ENCODE assay signal across 31 cellular contexts in the genomic region with DNA sequence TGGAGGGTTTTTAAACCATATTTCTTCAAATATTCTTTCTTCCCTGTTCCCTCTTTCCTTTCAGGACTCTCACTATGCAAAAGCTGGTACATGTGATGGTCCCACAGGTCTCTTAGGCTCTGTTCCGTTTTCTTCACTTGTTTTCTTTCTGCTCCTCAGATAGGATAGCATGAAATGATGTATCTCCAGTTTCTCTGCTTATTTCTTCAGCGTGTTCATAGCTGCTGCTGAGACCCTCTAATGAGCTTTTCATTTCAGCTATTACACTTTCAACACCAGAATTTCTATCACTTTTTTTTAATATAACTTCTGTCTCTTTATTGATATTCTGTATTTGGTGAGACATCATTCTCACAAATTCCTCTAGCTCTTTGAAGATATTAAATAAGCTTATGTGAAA.
A peak's percentile ranks its signal among the peaks of the same experiment; 100 is the strongest.
DNase-seq lines count a peak whose midpoint lies in the region; ATAC-seq, FAIRE-seq and TF ChIP-seq lines count a peak whose summit lies in the region.
"Had no signal": no experiment of that assay in that cellular context is flagged by ENCODE, and none has a peak within 500 bp of the region (broad histone marks: within the 10 kb centered on the region; RNA-seq: fewer than 3 reads in every experiment).

No MANE protein-coding gene starts in this region.

- H3K27me3 ChIP-seq in HepG2 (ENCODE audit: control insufficient read depth in 1 of 2, insufficient read depth in 2 of 2, low read length in 2 of 2) (peaks cover under 1 to 33% of the 10 kb centered on the region in 2 experiments), right lobe of liver (no peaks in the 10 kb centered on the region)
- H3K27me3 ChIP-seq: BE2C, BLaER1 had no signal

- TF ChIP-seq RAD21 in HepG2 (CRISPR knock-in tag; IDR thresholded peaks at IDR 0.05): no peak
- TF ChIP-seq RAD21 in A549 (conservative IDR thresholded peaks at IDR 0.05 in 1 of 2, IDR thresholded peaks at IDR 0.05 in 1 of 2): no peak

- no peaks in the 10 kb centered on the region for H4K20me1 ChIP-seq in HepG2 (ENCODE audit: insufficient read depth, low read length)
- H4K20me1 ChIP-seq: BLaER1; BLaER1 treated with 17β-estradiol and CSF1 and Interleukin-3, amounts not matched to agents 10 nM and 100 nM had no signal

- no peaks in the 10 kb centered on the region for H3K36me3 ChIP-seq in HepG2 (replicated peaks in 1 of 2; ENCODE audit: control insufficient read depth in 1 of 2, insufficient read depth in 2 of 2, low read length in 2 of 2)
- no peaks in the 10 kb centered on the region for H3K36me3 ChIP-seq in right lobe of liver
- H3K36me3 ChIP-seq: BE2C; BLaER1 treated with 17β-estradiol and CSF1 and Interleukin-3, amounts not matched to agents 10 nM and 100 nM had no signal

- H3K9me3 ChIP-seq in HepG2 (ENCODE audit: low read length) (no peaks in the 10 kb centered on the region), right lobe of liver (no peaks in the 10 kb centered on the region), A549 (peaks cover 5% of the 10 kb centered on the region; the same call in 2 of the 3 replicates)
- H3K9me3 ChIP-seq: BE2C, Caco-2 had no signal

- H3K4me3 ChIP-seq in HepG2 (replicated peaks in 1 of 3; ENCODE audit: insufficient read depth in 1 of 3, low read depth in 2 of 3, low read length in 3 of 3): no peak overlapping the region
- no peak overlapping the region for H3K4me3 ChIP-seq in right lobe of liver
- H3K4me3 ChIP-seq in A549: no peak overlapping the region
- H3K4me3 ChIP-seq: BLaER1; BLaER1 treated with 17β-estradiol and CSF1 and Interleukin-3, amounts not matched to agents 10 nM and 100 nM had no signal

- H3K4me2 ChIP-seq in HepG2 (ENCODE audit: low read depth, low read length) (no peak overlapping the region), A549 (no peak overlapping the region)
- H3K4me2 ChIP-seq: BLaER1; BLaER1 treated with 17β-estradiol and CSF1 and Interleukin-3, amounts not matched to agents 10 nM and 100 nM had no signal

- no peak overlapping the region for H3K9ac ChIP-seq in HepG2 (ENCODE audit: insufficient read depth, low read depth, low read length)
- H3K9ac ChIP-seq: BLaER1; BLaER1 treated with 17β-estradiol and CSF1 and Interleukin-3, amounts not matched to agents 10 nM and 100 nM had no signal

- ATAC-seq in HepG2 (no peak), right lobe of liver (no peak), A549 (no peak), HG02870 (IDR thresholded peaks at IDR 0.05; ENCODE audit: unreplicated experiment) (no peak)
- ATAC-seq: CD8-positive, alpha-beta T cell had no signal

- intact Hi-C loops in HepG2 (cut with micrococcal nuclease; ENCODE audit: unreplicated experiment): no loop called here
- intact Hi-C loops in right lobe of liver (cut with DNase I): no loop called here

- DNase-seq in HepG2 (ENCODE audit: low spot score) (no peak), right lobe of liver (no peak), A549 (ENCODE audit: low read depth in 1 of 2, low spot score in 1 of 2) (no peak), D721Med (ENCODE audit: insufficient read length, low spot score) (no peak), HuH-7.5 (ENCODE audit: low spot score) (no peak)
- DNase-seq: 8988T; ACHN; AML-193; BE2C; C1 segment of cervical spinal cord; Caco-2; Calu3; CD4-positive, alpha-beta memory T cell; CD4-positive, alpha-beta T cell; CD4-positive, CD25-positive, alpha-beta regulatory T cell; CD8-positive, alpha-beta memory T cell; CD8-positive, alpha-beta T cell; COR-L47; DMS 273 treated with DMSO at 0.1 percent for 48 hours; DMS153; DMS53; DMS79; DMS79 treated with DMSO at 0.1 percent for 48 hours; DND-41; EL had no signal

- CTCF ChIA-PET in HepG2 (lab: Yijun Ruan, JAX; ENCODE audit: low intra/inter-chr PET ratio, low total read pairs): no interaction called here
- CTCF ChIA-PET in A549 (lab: Yijun Ruan, JAX): no interaction called here

- H3K4me1 ChIP-seq in HepG2 (ENCODE audit: insufficient read depth, low read length): no peaks in the 10 kb centered on the region; the same call in 1 of the 2 replicates
- no peaks in the 10 kb centered on the region for H3K4me1 ChIP-seq in right lobe of liver
- no peaks in the 10 kb centered on the region for H3K4me1 ChIP-seq in A549
- H3K4me1 ChIP-seq: BE2C, Caco-2 had no signal

- H3K27ac ChIP-seq in HepG2 (ENCODE audit: extremely low read length, insufficient read depth, low read length): no peak overlapping the region
- H3K27ac ChIP-seq in right lobe of liver: no peak overlapping the region
- no peak overlapping the region for H3K27ac ChIP-seq in A549
- H3K27ac ChIP-seq: 22Rv1; BLaER1; BLaER1 treated with 17β-estradiol and CSF1 and Interleukin-3, amounts not matched to agents 10 nM and 100 nM; C4-2B had no signal

- in situ Hi-C loops in HepG2 (cut with HindIII; ENCODE audit: extremely low pct_ligation_motif_present, low pct_unique_long_range_greater_than_20kb): no loop called here

- TF ChIP-seq POLR2A in HepG2 (IDR thresholded peaks at IDR 0.05; ENCODE audit: insufficient read depth in 1 of 2, low read depth in 2 of 2, low read length in 2 of 2): no peak
- TF ChIP-seq POLR2A in right lobe of liver (IDR thresholded peaks at IDR 0.05): no peak
- TF ChIP-seq POLR2A in A549 (IDR thresholded peaks at IDR 0.05; ENCODE audit: low read length): no peak

- FAIRE-seq in HepG2 (lab: Jason Lieb, UNC) (no peak), A549 (lab: Jason Lieb, UNC) (no peak), D721Med (lab: Jason Lieb, UNC) (peak; percentile 85)
- FAIRE-seq: A204.1 had no signal

- H2AFZ ChIP-seq in HepG2 (ENCODE audit: low read length): no peak overlapping the region

- no TSS peak for BruUV-seq in HepG2 (replicated peaks; lab: Mats Ljungman, UMichigan)

- H3K79me2 ChIP-seq in HepG2 (ENCODE audit: insufficient read depth, low read length): no peaks in the 10 kb centered on the region

- 1% methylated on average over 2 of the region's 2 CpGs for WGBS in HepG2 (ENCODE audit: low lambda C conversion rate)
- WGBS in right lobe of liver (ENCODE audit: insufficient coverage, low coverage, low lambda C conversion rate, missing lambda C conversion rate): 67% methylated on average over 2 of the region's 2 CpGs
- 3% methylated on average over 2 of the region's 2 CpGs for WGBS in A549 (ENCODE audit: missing lambda C conversion rate)

- TF ChIP-seq EP300 in HepG2 (IDR thresholded peaks at IDR 0.05; ENCODE audit: low read depth in 2 of 2, low read length in 2 of 2) (no peak), HepG2 (CRISPR knock-in tag; IDR thresholded peaks at IDR 0.05; ENCODE audit: borderline replicate concordance) (no peak), A549 (IDR thresholded peaks at IDR 0.05) (no peak)

- POLR2A ChIA-PET in HepG2 (lab: Yijun Ruan, JAX): no interaction called here
- POLR2A ChIA-PET in A549 (lab: Yijun Ruan, JAX): no interaction called here

- no peak for TF ChIP-seq CTCF in HepG2 (CRISPR knock-in tag; IDR thresholded peaks at IDR 0.05)
- no peak for TF ChIP-seq CTCF in right lobe of liver (IDR thresholded peaks at IDR 0.05)
- no peak for TF ChIP-seq CTCF in A549 (IDR thresholded peaks at IDR 0.05)
- TF ChIP-seq CTCF in D721Med (IDR thresholded peaks at IDR 0.05; ENCODE audit: insufficient read depth, missing control alignments): no peak

TF ChIP-seq in HepG2, 621 proteins besides CTCF, POLR2A, EP300 and RAD21:
- TF ChIP-seq ZNF160 (CRISPR knock-in tag; IDR thresholded peaks at IDR 0.05): peak; percentile 97
- TF ChIP-seq MIER3 (CRISPR knock-in tag; IDR thresholded peaks at IDR 0.05; ENCODE audit: borderline replicate concordance): no peak

TF ChIP-seq in A549, 52 proteins besides CTCF, POLR2A, EP300 and RAD21:
- TF ChIP-seq CBX8 (IDR thresholded peaks at IDR 0.05) (0 out of 2 replicates have a peak, but pooled peaks have one; percentile 66), RARB (CRISPR knock-in tag; IDR thresholded peaks at IDR 0.05) (no peak)
